In genomic region chr10:108561649-108562048, GRCh38 we compare ENCODE assay signal across 27 cellular contexts.
A peak's percentile ranks its signal among the peaks of the same experiment; 100 is the strongest.
DNase-seq lines count a peak whose midpoint lies in the region; ATAC-seq, FAIRE-seq and TF ChIP-seq lines count a peak whose summit lies in the region.
"Had no signal": no experiment of that assay in that cellular context is flagged by ENCODE, and none has a peak within 500 bp of the region (broad histone marks: within the 10 kb centered on the region; RNA-seq: fewer than 3 reads in every experiment).

No MANE protein-coding gene starts in this region.

- intact Hi-C loops in HepG2 (cut with micrococcal nuclease; ENCODE audit: unreplicated experiment), result no loop called here

- H3K4me2 ChIP-seq in HepG2 (ENCODE audit: low read depth, low read length), result no peak overlapping the region
- H3K4me2 ChIP-seq: GM23338 had no signal

- H3K4me3 ChIP-seq in liver (ENCODE audit: low read depth in 1 of 3, low read length in 3 of 3), result no peak overlapping the region
- no peak overlapping the region for H3K4me3 ChIP-seq in HepG2 (replicated peaks in 1 of 3; ENCODE audit: insufficient read depth in 1 of 3, low read depth in 2 of 3, low read length in 3 of 3)
- H3K4me3 ChIP-seq in fibroblast of the aortic adventitia (ENCODE audit: low read depth, low read length), result no peak overlapping the region
- H3K4me3 ChIP-seq: ascending aorta, GM12878, GM23338, right atrium auricular region, suprapubic skin had no signal

- no peak overlapping the region for H3K27ac ChIP-seq in liver (ENCODE audit: low read depth in 1 of 2, low read length in 2 of 2)
- no peak overlapping the region for H3K27ac ChIP-seq in HepG2 (ENCODE audit: extremely low read length, insufficient read depth, low read length)
- H3K27ac ChIP-seq: ascending aorta, right atrium auricular region, suprapubic skin had no signal

- H3K27ac Mint-ChIP-seq in osteocyte (ENCODE audit: unreplicated experiment), result no peak overlapping the region
- H3K27ac Mint-ChIP-seq: endodermal cell, GM23338 had no signal

- no peak for TF ChIP-seq POLR2A in HepG2 (IDR thresholded peaks at IDR 0.05; ENCODE audit: insufficient read depth in 1 of 2, low read depth in 2 of 2, low read length in 2 of 2)

- no peaks in the 10 kb centered on the region for H3K79me2 ChIP-seq in HepG2 (ENCODE audit: insufficient read depth, low read length)

- no peaks in the 10 kb centered on the region for H3K4me1 Mint-ChIP-seq in osteocyte (ENCODE audit: unreplicated experiment)
- H3K4me1 Mint-ChIP-seq: endodermal cell, GM23338 had no signal

- no peak overlapping the region for H3K9ac ChIP-seq in liver (ENCODE audit: low read depth in 1 of 2, low read length in 2 of 2)
- no peak overlapping the region for H3K9ac ChIP-seq in HepG2 (ENCODE audit: insufficient read depth, low read depth, low read length)

- CTCF ChIA-PET in HepG2 (lab: Yijun Ruan, JAX; ENCODE audit: low intra/inter-chr PET ratio, low total read pairs), result no interaction called here

- TF ChIP-seq RAD21 in liver (IDR thresholded peaks at IDR 0.05) (peak in 1 of 2 donors; percentile 10), HepG2 (CRISPR knock-in tag; IDR thresholded peaks at IDR 0.05) (no peak)

- H3K4me1 ChIP-seq in liver (ENCODE audit: control insufficient read depth in 4 of 4, insufficient read depth in 4 of 4, low read length in 3 of 4) (peaks cover 0 to 4% (median 2%) of the 10 kb centered on the region in 4 donors), HepG2 (ENCODE audit: insufficient read depth, low read length) (no peaks in the 10 kb centered on the region)
- H3K4me1 ChIP-seq: ascending aorta, right atrium auricular region, suprapubic skin had no signal

- TF ChIP-seq EP300 in HepG2 (IDR thresholded peaks at IDR 0.05; ENCODE audit: low read depth in 2 of 2, low read length in 2 of 2) (no peak), HepG2 (CRISPR knock-in tag; IDR thresholded peaks at IDR 0.05; ENCODE audit: borderline replicate concordance) (no peak)

- DNase-seq in HepG2 (ENCODE audit: low spot score) (no peak), fibroblast of the aortic adventitia (ENCODE audit: low read depth) (peak; percentile 36), urothelium cell line (ENCODE audit: low spot score) (no peak), osteocyte (ENCODE audit: extremely low spot score, unreplicated experiment) (no peak), mucosa of gallbladder (ENCODE audit: low spot score) (no peak), glomerular visceral epithelial cell (ENCODE audit: extremely low spot score) (no peak)
- DNase-seq: activated CD4-positive, CD25-positive, alpha-beta regulatory T cell; activated naive CD4-positive, alpha-beta T cell treated with anti-CD3 and anti-CD28 coated beads, Interleukin-2, amount 50 U/mL, for 16 hours; activated T-cell treated with anti-CD3 and anti-CD28 coated beads, Interleukin-2, amount 50 U/mL, for 48 hours; C1 segment of cervical spinal cord; endodermal cell; GDM1; KG1; NCI-H2029; NCI-H345; nucleus accumbens; stimulated activated CD4-positive, alpha-beta T cell treated with anti-CD3 and anti-CD28 coated beads, Interleukin-15, amount 100 ng/mL, for 24 hours; T-helper 9 cell had no signal

- no peaks in the 10 kb centered on the region for H3K36me3 Mint-ChIP-seq in osteocyte (ENCODE audit: unreplicated experiment)

- no peak for TF ChIP-seq CTCF in liver (IDR thresholded peaks at IDR 0.05; ENCODE audit: low read depth, low read length, missing input control)
- TF ChIP-seq CTCF in HepG2 (CRISPR knock-in tag; IDR thresholded peaks at IDR 0.05), result no peak
- TF ChIP-seq CTCF in fibroblast of the aortic adventitia (IDR thresholded peaks at IDR 0.05; ENCODE audit: insufficient read depth, low read length), result no peak
- TF ChIP-seq CTCF in osteocyte (IDR thresholded peaks at IDR 0.05), result no peak

- H2AFZ ChIP-seq in HepG2 (ENCODE audit: low read length), result no peak overlapping the region
- H2AFZ ChIP-seq: GM23338 had no signal

- no peak overlapping the region for H3K4me3 Mint-ChIP-seq in osteocyte (ENCODE audit: unreplicated experiment)
- H3K4me3 Mint-ChIP-seq: endodermal cell, GM23338 had no signal

- in situ Hi-C loops in HepG2 (cut with HindIII; ENCODE audit: extremely low pct_ligation_motif_present, low pct_unique_long_range_greater_than_20kb), result no loop called here

- ATAC-seq in HepG2, result no peak
- ATAC-seq in SK-N-SH treated with all-trans-retinoic acid at 6 μM for 48 hours, result peak; percentile 62
- ATAC-seq: GM23338, Panc1 had no signal

- no peaks in the 10 kb centered on the region for H3K36me3 ChIP-seq in liver (ENCODE audit: control insufficient read depth in 4 of 4, insufficient read depth in 3 of 4, low read depth in 1 of 4, low read length in 3 of 4)
- no peaks in the 10 kb centered on the region for H3K36me3 ChIP-seq in HepG2 (replicated peaks in 1 of 2; ENCODE audit: control insufficient read depth in 1 of 2, insufficient read depth in 2 of 2, low read length in 2 of 2)
- H3K36me3 ChIP-seq: ascending aorta, right atrium auricular region, suprapubic skin had no signal

- no peaks in the 10 kb centered on the region for H3K27me3 ChIP-seq in liver (ENCODE audit: control insufficient read depth in 4 of 4, insufficient read depth in 4 of 4, low read length in 3 of 4)
- H3K27me3 ChIP-seq in HepG2 (ENCODE audit: control insufficient read depth in 1 of 2, insufficient read depth in 2 of 2, low read length in 2 of 2), result no peaks in the 10 kb centered on the region
- H3K27me3 ChIP-seq: ascending aorta, right atrium auricular region, suprapubic skin had no signal

- H3K9me3 ChIP-seq in liver (ENCODE audit: control insufficient read depth in 4 of 4, low read length in 3 of 4) (no peaks in the 10 kb centered on the region), HepG2 (ENCODE audit: low read length) (peaks cover 34% of the 10 kb centered on the region)
- H3K9me3 ChIP-seq: ascending aorta, right atrium auricular region, suprapubic skin had no signal

- FAIRE-seq in HepG2 (lab: Jason Lieb, UNC) (no peak), urothelium cell line (lab: Jason Lieb, UNC) (peak; percentile 40)
- FAIRE-seq: A204.1, GM12878 had no signal

- no peaks in the 10 kb centered on the region for H3K27me3 Mint-ChIP-seq in osteocyte (ENCODE audit: unreplicated experiment)

- 10% methylated on average over 1 of the region's 1 CpG for WGBS in liver
- 0% methylated on average over 1 of the region's 1 CpG for WGBS in HepG2 (ENCODE audit: low lambda C conversion rate)

- BruUV-seq in HepG2 (replicated peaks; lab: Mats Ljungman, UMichigan), result no TSS peak

- H4K20me1 ChIP-seq in HepG2 (ENCODE audit: insufficient read depth, low read length), result no peaks in the 10 kb centered on the region

- peaks cover 4% of the 10 kb centered on the region for H3K9me3 Mint-ChIP-seq in osteocyte (ENCODE audit: unreplicated experiment)
- H3K9me3 Mint-ChIP-seq: endodermal cell, GM23338 had no signal

- POLR2A ChIA-PET in HepG2 (lab: Yijun Ruan, JAX), result no interaction called here

TF ChIP-seq in liver, 16 proteins besides CTCF, POLR2A, EP300 and RAD21:
- TF ChIP-seq RXRA (IDR thresholded peaks at IDR 0.05) (peak in 1 of 2 donors; percentile 28), SP1 (IDR thresholded peaks at IDR 0.05) (no peak), NR2F2 (IDR thresholded peaks at IDR 0.05) (no peak), YY1 (IDR thresholded peaks at IDR 0.05) (peak; percentile 26)

TF ChIP-seq in HepG2, 621 proteins besides CTCF, POLR2A, EP300 and RAD21 (continues in another document):
- no peak for TF ChIP-seq CC2D1A (CRISPR knock-in tag; IDR thresholded peaks at IDR 0.05)
- no peak for TF ChIP-seq ZMYM3 (CRISPR knock-in tag; IDR thresholded peaks at IDR 0.05)
- TF ChIP-seq ZNF644 (CRISPR knock-in tag; IDR thresholded peaks at IDR 0.05; ENCODE audit: low read depth), result no peak
- TF ChIP-seq BCLAF1 (IDR thresholded peaks at IDR 0.05), result no peak

TF ChIP-seq in SK-N-SH treated with all-trans-retinoic acid at 6 μM for 48 hours, 23 proteins besides CTCF, POLR2A, EP300 and RAD21 (continues in another document):
- TF ChIP-seq ESRRG (CRISPR knock-in tag; IDR thresholded peaks at IDR 0.05) (no peak), ZNF565 (CRISPR knock-in tag; conservative IDR thresholded peaks at IDR 0.05; ENCODE audit: low read depth) (no peak), CSDC2 (CRISPR knock-in tag; IDR thresholded peaks at IDR 0.05) (no peak), TOX (CRISPR knock-in tag; IDR thresholded peaks at IDR 0.05; ENCODE audit: borderline replicate concordance) (no peak), TCF4 (CRISPR knock-in tag; IDR thresholded peaks at IDR 0.05; ENCODE audit: borderline replicate concordance) (no peak), POU6F1 (CRISPR knock-in tag; IDR thresholded peaks at IDR 0.05; ENCODE audit: borderline replicate concordance, low read depth) (no peak), ZNF70 (CRISPR knock-in tag; IDR thresholded peaks at IDR 0.05) (no peak), GLIS3 (CRISPR knock-in tag; IDR thresholded peaks at IDR 0.05) (no peak), BACH2 (CRISPR knock-in tag; IDR thresholded peaks at IDR 0.05; ENCODE audit: borderline replicate concordance) (no peak), RARB (CRISPR knock-in tag; IDR thresholded peaks at IDR 0.05) (no peak), ARNTL (CRISPR knock-in tag; IDR thresholded peaks at IDR 0.05; ENCODE audit: borderline replicate concordance, low read depth) (no peak), ZNF8 (CRISPR knock-in tag; IDR thresholded peaks at IDR 0.05) (no peak), SNAI2 (CRISPR knock-in tag; IDR thresholded peaks at IDR 0.05) (no peak), CREB5 (CRISPR knock-in tag; IDR thresholded peaks at IDR 0.05; ENCODE audit: low read depth) (no peak)
